Comparison of ENCODE assay signal across 9 cellular contexts in the genomic region with DNA sequence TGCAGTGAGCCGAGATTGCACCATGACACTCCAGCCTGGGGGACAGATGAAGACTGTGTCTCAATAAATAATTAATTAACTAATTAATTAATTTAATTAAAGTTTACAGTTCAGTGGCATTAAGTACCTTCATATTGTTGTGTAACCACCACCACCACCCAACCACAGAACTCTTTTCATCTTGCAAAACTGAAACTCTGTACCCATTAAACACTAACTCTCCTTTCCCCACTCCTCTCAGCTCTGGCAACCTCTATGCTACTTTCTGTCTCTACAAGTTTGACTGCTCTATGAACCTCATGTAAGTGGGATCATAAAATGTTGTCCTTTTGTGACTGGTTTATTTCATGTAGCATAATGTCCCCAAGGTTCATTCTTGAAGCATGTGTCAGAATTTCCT.
"Had no signal": no experiment of that assay in that cellular context is flagged by ENCODE, and none has a peak within 500 bp of the region (broad histone marks: within the 10 kb centered on the region; RNA-seq: fewer than 3 reads in every experiment).

No MANE protein-coding gene starts in this region.

- H3K4me3 Mint-ChIP-seq: GM23338, H9, HFFc6 had no signal

- H3K4me3 ChIP-seq: GM23248, GM23338, HAP-1 had no signal

- H3K36me3 ChIP-seq: HAP-1 had no signal

- H3K4me1 Mint-ChIP-seq: H9 had no signal

- H3K27ac ChIP-seq: GM23248 had no signal

- H3K9me3 Mint-ChIP-seq: H9, HFFc6 had no signal

- DNase-seq: GM23248, GOT3, H7, H9, HCEC 1CT, HFFc6 had no signal

- H3K9me3 ChIP-seq: HAP-1 had no signal

- H3K4me1 ChIP-seq: HAP-1 had no signal

- H2AFZ ChIP-seq: GM23248, GM23338 had no signal

- H3K27ac Mint-ChIP-seq: GM23338, H9, HFFc6 had no signal

- H3K4me2 ChIP-seq: GM23338 had no signal

- H3K9ac ChIP-seq: GM23248 had no signal

- ATAC-seq: GM23338, HCT116 had no signal
